1 cellular context compared by ENCODE assay signal in genomic region chr4:144357970-144358369, GRCh38.
TF ChIP-seq lines count a peak whose summit lies in the region.

No MANE protein-coding gene starts in this region.

TF ChIP-seq in GM12878, 131 proteins besides CTCF, POLR2A, EP300 and RAD21 (continued from another document):
- TF ChIP-seq HSF1 (IDR thresholded peaks at IDR 0.05; ENCODE audit: low read depth, low read length) (no peak), SUZ12 (IDR thresholded peaks at IDR 0.05; ENCODE audit: unreplicated experiment) (no peak), GATAD2B (conservative IDR thresholded peaks at IDR 0.05; ENCODE audit: low read depth) (no peak), RELB (IDR thresholded peaks at IDR 0.05; ENCODE audit: low read depth) (no peak)
